1 cellular context compared by ENCODE assay signal in the genomic region with DNA sequence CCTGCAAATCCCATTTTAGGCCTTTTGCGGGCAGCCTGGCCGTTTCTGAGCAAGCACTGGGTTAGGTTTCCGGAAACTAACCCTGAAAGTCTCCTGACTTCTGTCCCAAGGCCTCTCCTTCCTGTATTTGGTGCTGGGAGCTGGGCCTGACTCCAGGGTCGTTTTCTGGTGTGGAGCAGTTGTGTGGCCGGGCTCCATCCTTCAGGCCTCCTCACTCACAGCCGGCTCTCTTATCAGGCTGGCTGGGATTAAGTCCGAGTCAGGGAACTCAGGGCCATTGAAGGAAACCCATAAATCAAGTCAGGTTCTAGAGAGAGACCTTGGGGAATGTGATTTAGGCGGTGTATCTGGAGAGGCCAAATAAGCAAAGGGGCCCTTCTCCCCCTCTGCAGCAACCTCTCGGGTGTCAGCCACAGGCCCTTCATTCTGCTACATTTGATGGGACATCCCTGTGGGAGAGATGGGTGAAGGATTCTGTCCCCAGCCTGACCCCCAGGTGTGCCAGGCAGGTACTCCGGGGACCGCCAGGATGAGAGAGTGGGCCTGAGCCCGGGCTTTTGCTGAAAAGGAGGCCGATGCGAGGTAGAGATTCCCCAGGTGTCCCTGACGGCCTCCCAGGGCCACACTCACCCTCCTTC.
TF ChIP-seq lines count a peak whose summit lies in the region.

No MANE protein-coding gene starts in this region.

TF ChIP-seq in IMR-90, 13 proteins besides CTCF, POLR2A, EP300 and RAD21:
- TF ChIP-seq RCOR1 (IDR thresholded peaks at IDR 0.05; ENCODE audit: insufficient replicate concordance, low read length) (no peak), MAFK (IDR thresholded peaks at IDR 0.05; ENCODE audit: low read depth, low read length) (no peak), MAZ (IDR thresholded peaks at IDR 0.05; ENCODE audit: borderline replicate concordance, low read depth, low read length) (no peak), CEBPB (IDR thresholded peaks at IDR 0.05; ENCODE audit: low read depth, low read length) (no peak)
- TF ChIP-seq, protein P1, sequence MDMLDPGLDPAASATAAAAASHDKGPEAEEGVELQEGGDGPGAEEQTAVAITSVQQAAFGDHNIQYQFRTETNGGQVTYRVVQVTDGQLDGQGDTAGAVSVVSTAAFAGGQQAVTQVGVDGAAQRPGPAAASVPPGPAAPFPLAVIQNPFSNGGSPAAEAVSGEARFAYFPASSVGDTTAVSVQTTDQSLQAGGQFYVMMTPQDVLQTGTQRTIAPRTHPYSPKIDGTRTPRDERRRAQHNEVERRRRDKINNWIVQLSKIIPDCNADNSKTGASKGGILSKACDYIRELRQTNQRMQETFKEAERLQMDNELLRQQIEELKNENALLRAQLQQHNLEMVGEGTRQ (IDR thresholded peaks at IDR 0.05; ENCODE audit: low read depth, low read length): no peak
